Comparison of ENCODE assay signal across 23 cellular contexts in genomic region chrX:50000937-50001542, GRCh38.
A peak's percentile ranks its signal among the peaks of the same experiment; 100 is the strongest.
DNase-seq lines count a peak whose midpoint lies in the region; ATAC-seq, FAIRE-seq and TF ChIP-seq lines count a peak whose summit lies in the region.
"Had no signal": no experiment of that assay in that cellular context is flagged by ENCODE, and none has a peak within 500 bp of the region (broad histone marks: within the 10 kb centered on the region; RNA-seq: fewer than 3 reads in every experiment).

No MANE protein-coding gene starts in this region.

- H3K9me3 Mint-ChIP-seq in dendritic cell treated with granulocyte-macrophage colony-stimulating factor and Interleukin-4, amounts not matched to agents 40 ng/mL and 50 ng/mL, for 4 days: no peaks in the 10 kb centered on the region

- TF ChIP-seq POLR2A in GM12891 (IDR thresholded peaks at IDR 0.05; ENCODE audit: low read depth, low read length): no peak

- H3K4me3 Mint-ChIP-seq in dendritic cell treated with granulocyte-macrophage colony-stimulating factor and Interleukin-4, amounts not matched to agents 40 ng/mL and 50 ng/mL, for 4 days: no peak overlapping the region
- H3K4me3 Mint-ChIP-seq: B cell had no signal

- peak overlapping the region; percentile 48 for H3K27ac Mint-ChIP-seq in dendritic cell treated with granulocyte-macrophage colony-stimulating factor and Interleukin-4, amounts not matched to agents 40 ng/mL and 50 ng/mL, for 4 days
- H3K27ac Mint-ChIP-seq: B cell had no signal

- peaks cover 22% of the 10 kb centered on the region for H3K36me3 Mint-ChIP-seq in dendritic cell treated with granulocyte-macrophage colony-stimulating factor and Interleukin-4, amounts not matched to agents 40 ng/mL and 50 ng/mL, for 4 days (ENCODE audit: low read depth)

- no peak overlapping the region for H3K4me3 ChIP-seq in coronary artery
- H3K4me3 ChIP-seq: A549, MG63 had no signal

- intact Hi-C loops in dendritic cell treated with granulocyte-macrophage colony-stimulating factor and Interleukin-4, amounts not matched to agents 40 ng/mL and 50 ng/mL, for 4 days (cut with micrococcal nuclease): no loop called here

- no peaks in the 10 kb centered on the region for H3K27me3 Mint-ChIP-seq in dendritic cell treated with granulocyte-macrophage colony-stimulating factor and Interleukin-4, amounts not matched to agents 40 ng/mL and 50 ng/mL, for 4 days
- H3K27me3 Mint-ChIP-seq: B cell had no signal

- peak; percentile 76 for FAIRE-seq in GM12891 (lab: Jason Lieb, UNC)
- FAIRE-seq: A549, H1 had no signal

- peak; percentile 39 for ATAC-seq in HG02678 (IDR thresholded peaks at IDR 0.05; ENCODE audit: unreplicated experiment)
- peak; percentile 57 for ATAC-seq in HG03354 (IDR thresholded peaks at IDR 0.05; ENCODE audit: poor library complexity, severe bottlenecking, unreplicated experiment)
- ATAC-seq in GM18870 (IDR thresholded peaks at IDR 0.05; ENCODE audit: unreplicated experiment): no peak
- ATAC-seq in HG02610 (IDR thresholded peaks at IDR 0.05; ENCODE audit: unreplicated experiment): no peak
- ATAC-seq: A549, HCT116, SK-N-SH treated with all-trans-retinoic acid at 6 μM for 48 hours had no signal

- H3K27ac ChIP-seq in coronary artery: no peak overlapping the region
- H3K27ac ChIP-seq: A549, RWPE1 had no signal

- peaks cover 62% of the 10 kb centered on the region for H3K4me1 Mint-ChIP-seq in dendritic cell treated with granulocyte-macrophage colony-stimulating factor and Interleukin-4, amounts not matched to agents 40 ng/mL and 50 ng/mL, for 4 days (ENCODE audit: low read depth)

- TF ChIP-seq CTCF in coronary artery (IDR thresholded peaks at IDR 0.05): no peak

- no peak for DNase-seq in GM12891 (ENCODE audit: insufficient read length, low spot score)
- no peak for DNase-seq in coronary artery (ENCODE audit: low spot score)
- DNase-seq: DMS79, MG63, NCI-H1048, NCI-H1417 treated with DMSO at 0.1 percent for 48 hours, NCI-H187, NCI-H2107, NCI-H2227 treated with DMSO at 0.1 percent for 48 hours, NCI-H510A, NCI-H748 treated with DMSO at 0.1 percent for 48 hours, SIG-M5 had no signal

TF ChIP-seq in GM12891, 5 proteins besides CTCF, POLR2A, EP300 and RAD21:
- peak; percentile 18; the same call in 1 of the 2 replicates for TF ChIP-seq SPI1 (IDR thresholded peaks at IDR 0.05; ENCODE audit: low read depth, low read length)
- no peak for TF ChIP-seq TAF1 (IDR thresholded peaks at IDR 0.05; ENCODE audit: low read depth, low read length)
TF ChIP-seq in GM12891: peak in this region for 1.

Comparison
In these comparisons a context has a peak if more than half of its experiments do, and no peak if none do; other contexts are left out.
1. ATAC-seq: peak in HG02678 (single experiment) and HG03354 (single experiment); none in GM18870 (single experiment) and HG02610 (single experiment).